ENCODE assay signal across 8 cellular contexts in genomic region chr14:103527408-103528157, GRCh38. TPM values are rescaled to one million over a fixed set of nuclear protein-coding genes. Genes with fewer than 3 reads are reported as not detected.
DNase-seq lines count a peak whose midpoint lies in the region; ATAC-seq and TF ChIP-seq lines count a peak whose summit lies in the region.

No MANE protein-coding gene starts in this region.

- peaks cover 20% of the 10 kb centered on the region for H3K27me3 Mint-ChIP-seq in activated T-helper 2 cell treated with anti-CD3 and anti-CD28 coated beads, Interferon-gamma antibody, Interleukin-2, Interleukin-4, amounts not matched to agents 10 μg/mL and 5 μg/mL and 100 μg/mL, durations not matched to agents 14 hours and 24 hours and 36 hours (ENCODE audit: low read depth)

- no peak for TF ChIP-seq CTCF in upper lobe of right lung (IDR thresholded peaks at IDR 0.05)

- peak overlapping the region; percentile 73 for H3K27ac ChIP-seq in ACC112 (ENCODE audit: low read depth, low read length)
- H3K27ac ChIP-seq in upper lobe of right lung: peak overlapping the region; percentile 98

- no peaks in the 10 kb centered on the region for H3K9me3 Mint-ChIP-seq in activated T-helper 2 cell treated with anti-CD3 and anti-CD28 coated beads, Interferon-gamma antibody, Interleukin-2, Interleukin-4, amounts not matched to agents 10 μg/mL and 5 μg/mL and 100 μg/mL, durations not matched to agents 14 hours and 24 hours and 36 hours

- H3K4me1 Mint-ChIP-seq in activated T-helper 2 cell treated with anti-CD3 and anti-CD28 coated beads, Interferon-gamma antibody, Interleukin-2, Interleukin-4, amounts not matched to agents 10 μg/mL and 5 μg/mL and 100 μg/mL, durations not matched to agents 14 hours and 24 hours and 36 hours (ENCODE audit: low read depth): peaks cover 15% of the 10 kb centered on the region

- H3K4me3 ChIP-seq in ACC112 (ENCODE audit: low read depth, low read length) (peak overlapping the region; percentile 98), upper lobe of right lung (peak overlapping the region; percentile 95)

- no peak overlapping the region for H2AFZ ChIP-seq in ACC112 (ENCODE audit: low read length, unreplicated experiment)

- H3K9me3 ChIP-seq in upper lobe of right lung: no peaks in the 10 kb centered on the region

- H3K79me2 ChIP-seq in ACC112 (ENCODE audit: control insufficient read depth, insufficient read depth, low read length, unreplicated experiment): peaks cover 27% of the 10 kb centered on the region

- DNase-seq in activated T-helper 2 cell treated with anti-CD3 and anti-CD28 coated beads, Interferon-gamma antibody, Interleukin-2, Interleukin-4, amounts not matched to agents 10 μg/mL and 5 μg/mL and 100 μg/mL, durations not matched to agents 14 hours and 24 hours and 36 hours (ENCODE audit: low spot score): no peak
- DNase-seq in left colon: peak in 1 of 2 donors; percentile 28
- no peak for DNase-seq in upper lobe of right lung
- no peak for DNase-seq in putamen (ENCODE audit: low spot score)
- DNase-seq in GF-D8 (lab: John Stamatoyannopoulos, UW): no peak

- peaks cover 8% of the 10 kb centered on the region for H3K36me3 Mint-ChIP-seq in activated T-helper 2 cell treated with anti-CD3 and anti-CD28 coated beads, Interferon-gamma antibody, Interleukin-2, Interleukin-4, amounts not matched to agents 10 μg/mL and 5 μg/mL and 100 μg/mL, durations not matched to agents 14 hours and 24 hours and 36 hours (ENCODE audit: low read depth)

- ATAC-seq in GM18511 (IDR thresholded peaks at IDR 0.05; ENCODE audit: unreplicated experiment): peak; percentile 83
- peak; percentile 45 for ATAC-seq in HG03108 (IDR thresholded peaks at IDR 0.05; ENCODE audit: unreplicated experiment)
- peak; percentile 1 for ATAC-seq in left colon
- ATAC-seq in upper lobe of right lung: peak; percentile 0

- H3K4me1 ChIP-seq in ACC112 (ENCODE audit: control insufficient read depth, insufficient read depth, low read length, unreplicated experiment) (peaks cover 38% of the 10 kb centered on the region), upper lobe of right lung (peaks cover 40% of the 10 kb centered on the region)

- intact Hi-C loops in activated T-helper 2 cell treated with anti-CD3 and anti-CD28 coated beads, Interferon-gamma antibody, Interleukin-2, Interleukin-4, amounts not matched to agents 10 μg/mL and 5 μg/mL and 100 μg/mL, durations not matched to agents 14 hours and 24 hours and 36 hours (cut with micrococcal nuclease): no loop called here
- intact Hi-C loops in left colon (cut with DNase I, micrococcal nuclease) (no loop called here), upper lobe of right lung (cut with DNase I) (no loop called here)

- H3K36me3 ChIP-seq in ACC112 (ENCODE audit: insufficient read depth, low read length) (peaks cover 3% of the 10 kb centered on the region; the same call in 1 of the 2 replicates), upper lobe of right lung (peaks cover 5% of the 10 kb centered on the region)

- H3K4me3 Mint-ChIP-seq in activated T-helper 2 cell treated with anti-CD3 and anti-CD28 coated beads, Interferon-gamma antibody, Interleukin-2, Interleukin-4, amounts not matched to agents 10 μg/mL and 5 μg/mL and 100 μg/mL, durations not matched to agents 14 hours and 24 hours and 36 hours (ENCODE audit: low read depth): peak overlapping the region; percentile 99

- H3K27me3 ChIP-seq in ACC112 (ENCODE audit: insufficient read depth, low read length) (peaks cover 13% of the 10 kb centered on the region), upper lobe of right lung (no peaks in the 10 kb centered on the region)

- peak overlapping the region; percentile 63 for H3K27ac Mint-ChIP-seq in activated T-helper 2 cell treated with anti-CD3 and anti-CD28 coated beads, Interferon-gamma antibody, Interleukin-2, Interleukin-4, amounts not matched to agents 10 μg/mL and 5 μg/mL and 100 μg/mL, durations not matched to agents 14 hours and 24 hours and 36 hours

RNA-seq across cellular contexts. Expression of gene TRMT61A, which starts 1.4 kb away (rescaled TPM):
- total RNA-seq in activated T-helper 2 cell treated with anti-CD3 and anti-CD28 coated beads, Interferon-gamma antibody, Interleukin-2, Interleukin-4, amounts not matched to agents 10 μg/mL and 5 μg/mL and 100 μg/mL, durations not matched to agents 14 hours and 24 hours and 36 hours: 13.7 and 15.0 TPM in 2 replicates
- total RNA-seq in left colon (10 to 100 TPM; 10.1 to 10.6 TPM), upper lobe of right lung (11.6 TPM)

RNA-seq across cellular contexts. Expression of gene CKB, which starts 5.0 kb away (rescaled TPM):
- 14.0 and 15.3 TPM in 2 replicates for total RNA-seq in activated T-helper 2 cell treated with anti-CD3 and anti-CD28 coated beads, Interferon-gamma antibody, Interleukin-2, Interleukin-4, amounts not matched to agents 10 μg/mL and 5 μg/mL and 100 μg/mL, durations not matched to agents 14 hours and 24 hours and 36 hours
- total RNA-seq in left colon (1,000 to 10,000 TPM; 1,945 to 3,680 TPM), upper lobe of right lung (148 TPM)

RNA-seq across cellular contexts. Expression of gene BAG5, which starts 34.9 kb away (rescaled TPM):
- 28.2 and 29.2 TPM in 2 replicates for total RNA-seq in activated T-helper 2 cell treated with anti-CD3 and anti-CD28 coated beads, Interferon-gamma antibody, Interleukin-2, Interleukin-4, amounts not matched to agents 10 μg/mL and 5 μg/mL and 100 μg/mL, durations not matched to agents 14 hours and 24 hours and 36 hours
- total RNA-seq in left colon (10 to 100 TPM; 27.0 to 29.9 TPM), upper lobe of right lung (33.0 TPM)

RNA-seq across cellular contexts. Expression of gene COA8, which starts 35.2 kb away (rescaled TPM):
- 31.9 and 33.5 TPM in 2 replicates for total RNA-seq in activated T-helper 2 cell treated with anti-CD3 and anti-CD28 coated beads, Interferon-gamma antibody, Interleukin-2, Interleukin-4, amounts not matched to agents 10 μg/mL and 5 μg/mL and 100 μg/mL, durations not matched to agents 14 hours and 24 hours and 36 hours
- total RNA-seq in left colon (10 to 100 TPM; 27.4 to 33.4 TPM), upper lobe of right lung (29.7 TPM)

Comparison
In these comparisons a context has a peak if more than half of its experiments do, and no peak if none do; other contexts are left out.
1. ATAC-seq: peak in every context shown above with its lines; median percentile 83 in GM18511; 45 in HG03108; 1 in left colon; 0 in upper lobe of right lung.
2. RNA of gene CKB, which starts 5.0 kb away (total RNA-seq): 1,945 to 3,680 TPM in left colon; 148 TPM in upper lobe of right lung (single experiment) and 14.0 to 15.3 TPM in activated T-helper 2 cell treated with anti-CD3 and anti-CD28 coated beads, Interferon-gamma antibody, Interleukin-2, Interleukin-4, amounts not matched to agents 10 μg/mL and 5 μg/mL and 100 μg/mL, durations not matched to agents 14 hours and 24 hours and 36 hours; every median in the first group is over 10 times any median in the second.